25 cellular contexts compared by ENCODE assay signal in genomic region chr11:94145431-94145830, GRCh38.
"Had no signal": no experiment of that assay in that cellular context is flagged by ENCODE, and none has a peak within 500 bp of the region (broad histone marks: within the 10 kb centered on the region; RNA-seq: fewer than 3 reads in every experiment).

No MANE protein-coding gene starts in this region.

- H3K4me3 ChIP-seq: esophagus muscularis mucosa, gastroesophageal sphincter, heart right ventricle, lung, mucosa of descending colon, ovary, psoas muscle, sigmoid colon, transverse colon, vagina had no signal

- FAIRE-seq: endothelial cell of umbilical vein had no signal

- H3K27ac Mint-ChIP-seq: dendritic cell treated with granulocyte-macrophage colony-stimulating factor and Interleukin-4, amounts not matched to agents 40 ng/mL and 50 ng/mL, for 4 days; memory B cell; stimulated activated effector memory CD8-positive, alpha-beta T cell treated with anti-CD3 and anti-CD28 coated beads, Interleukin-12 subunit alpha, Interleukin-12 subunit beta, amount 100 ng/mL, for 72 hours had no signal

- H3K4me1 ChIP-seq: psoas muscle had no signal

- H3K9me3 ChIP-seq: esophagus muscularis mucosa, gastroesophageal sphincter, heart right ventricle, mucosa of descending colon, ovary, psoas muscle, sigmoid colon, transverse colon, vagina had no signal

- H3K9me3 Mint-ChIP-seq: dendritic cell treated with granulocyte-macrophage colony-stimulating factor and Interleukin-4, amounts not matched to agents 40 ng/mL and 50 ng/mL, for 4 days; memory B cell; naive B cell; stimulated activated effector memory CD8-positive, alpha-beta T cell treated with anti-CD3 and anti-CD28 coated beads, Interleukin-12 subunit alpha, Interleukin-12 subunit beta, amount 100 ng/mL, for 72 hours had no signal

- H3K4me3 Mint-ChIP-seq: dendritic cell treated with granulocyte-macrophage colony-stimulating factor and Interleukin-4, amounts not matched to agents 40 ng/mL and 50 ng/mL, for 4 days; memory B cell; naive B cell; stimulated activated effector memory CD8-positive, alpha-beta T cell treated with anti-CD3 and anti-CD28 coated beads, Interleukin-12 subunit alpha, Interleukin-12 subunit beta, amount 100 ng/mL, for 72 hours had no signal

- H3K27me3 ChIP-seq: esophagus muscularis mucosa, foreskin keratinocyte, gastroesophageal sphincter, heart right ventricle, ovary, sigmoid colon, transverse colon, vagina had no signal

- H3K27me3 Mint-ChIP-seq: dendritic cell treated with granulocyte-macrophage colony-stimulating factor and Interleukin-4, amounts not matched to agents 40 ng/mL and 50 ng/mL, for 4 days; memory B cell; naive B cell had no signal

- H3K27ac ChIP-seq: esophagus muscularis mucosa, foreskin keratinocyte, gastroesophageal sphincter, ovary, psoas muscle, transverse colon, vagina had no signal

- H3K36me3 ChIP-seq: esophagus muscularis mucosa, gastroesophageal sphincter, heart right ventricle, ovary, sigmoid colon, transverse colon, vagina had no signal

- H3K36me3 Mint-ChIP-seq: naive B cell had no signal

- DNase-seq: effector memory CD4-positive, alpha-beta T cell; foreskin keratinocyte; heart right ventricle; hippocampal formation; islet precursor cell; mucosa of descending colon; naive B cell; occipital lobe; ovary; posterior cingulate gyrus; psoas muscle; right cardiac atrium; sigmoid colon; stimulated activated CD4-positive, alpha-beta T cell treated with anti-CD3 and anti-CD28 coated beads, Interleukin-2, amount 100 ng/mL, for 24 hours; stimulated activated CD4-positive, alpha-beta T cell treated with anti-CD3 and anti-CD28 coated beads, Interleukin-4, amount 100 ng/mL, for 24 hours; stimulated activated naive CD8-positive, alpha-beta T cell treated with anti-CD3 and anti-CD28 coated beads, Interleukin-15, Interleukin-2, amounts not matched to agents 100 U/mL and 50 U/mL, for 24 hours; transverse colon had no signal
